Comparison of ENCODE assay signal across 1 cellular context in genomic region chr3:126322181-126322967, GRCh38.
A peak's percentile ranks its signal among the peaks of the same experiment; 100 is the strongest.
TF ChIP-seq lines count a peak whose summit lies in the region.

No MANE protein-coding gene starts in this region.

TF ChIP-seq in HepG2, 621 proteins besides CTCF, POLR2A, EP300 and RAD21:
- TF ChIP-seq KMT2A (CRISPR knock-in tag; IDR thresholded peaks at IDR 0.05) (no peak), CEBPB (IDR thresholded peaks at IDR 0.05; ENCODE audit: borderline replicate concordance, low read depth, low read length) (0 out of 2 replicates have a peak, but pooled peaks have one; percentile 9), STAG1 (CRISPR knock-in tag; IDR thresholded peaks at IDR 0.05) (no peak)
